Comparison of ENCODE assay signal across 2 cellular contexts in genomic region chr7:69684955-69685631, GRCh38.
TF ChIP-seq lines count a peak whose summit lies in the region.

No MANE protein-coding gene starts in this region.

TF ChIP-seq in GM23338, 12 proteins besides CTCF, POLR2A, EP300 and RAD21 (continued from another document):
- no peak for TF ChIP-seq NANOG (IDR thresholded peaks at IDR 0.05; ENCODE audit: borderline replicate concordance)
- TF ChIP-seq REST (IDR thresholded peaks at IDR 0.05; ENCODE audit: unreplicated experiment) = no peak
- no peak for TF ChIP-seq POLR2AphosphoS5 (IDR thresholded peaks at IDR 0.05; ENCODE audit: low read depth)
- no peak for TF ChIP-seq EZH2phosphoT487 (IDR thresholded peaks at IDR 0.05; ENCODE audit: unreplicated experiment)
- no peak for TF ChIP-seq CREB1 (CRISPR knock-in tag; IDR thresholded peaks at IDR 0.05; ENCODE audit: low read depth)

TF ChIP-seq in GM12878, 131 proteins besides CTCF, POLR2A, EP300 and RAD21 (continued from another document and continues in another):
- TF ChIP-seq ZBTB4 (CRISPR knock-in tag; IDR thresholded peaks at IDR 0.05) = no peak
- no peak for TF ChIP-seq HDAC2 (IDR thresholded peaks at IDR 0.05)
- no peak for TF ChIP-seq STAT3 (IDR thresholded peaks at IDR 0.05; ENCODE audit: low read depth, low read length)
- TF ChIP-seq FOS (IDR thresholded peaks at IDR 0.05; ENCODE audit: borderline replicate concordance, extremely low read depth, insufficient read length) = no peak
- TF ChIP-seq MTA2 (IDR thresholded peaks at IDR 0.05; ENCODE audit: low read depth) = peak; percentile 89
- no peak for TF ChIP-seq PAX8 (IDR thresholded peaks at IDR 0.05)
- no peak for TF ChIP-seq TCF3 (IDR thresholded peaks at IDR 0.05; ENCODE audit: borderline replicate concordance, insufficient read depth, low read depth, low read length)
- TF ChIP-seq NR2F1 (conservative IDR thresholded peaks at IDR 0.05) = no peak
- TF ChIP-seq CBX5 (IDR thresholded peaks at IDR 0.05; ENCODE audit: low read depth) = no peak
- no peak for TF ChIP-seq SMAD1 (IDR thresholded peaks at IDR 0.05; ENCODE audit: low read depth, partially characterized antibody)
- TF ChIP-seq, protein P1, sequence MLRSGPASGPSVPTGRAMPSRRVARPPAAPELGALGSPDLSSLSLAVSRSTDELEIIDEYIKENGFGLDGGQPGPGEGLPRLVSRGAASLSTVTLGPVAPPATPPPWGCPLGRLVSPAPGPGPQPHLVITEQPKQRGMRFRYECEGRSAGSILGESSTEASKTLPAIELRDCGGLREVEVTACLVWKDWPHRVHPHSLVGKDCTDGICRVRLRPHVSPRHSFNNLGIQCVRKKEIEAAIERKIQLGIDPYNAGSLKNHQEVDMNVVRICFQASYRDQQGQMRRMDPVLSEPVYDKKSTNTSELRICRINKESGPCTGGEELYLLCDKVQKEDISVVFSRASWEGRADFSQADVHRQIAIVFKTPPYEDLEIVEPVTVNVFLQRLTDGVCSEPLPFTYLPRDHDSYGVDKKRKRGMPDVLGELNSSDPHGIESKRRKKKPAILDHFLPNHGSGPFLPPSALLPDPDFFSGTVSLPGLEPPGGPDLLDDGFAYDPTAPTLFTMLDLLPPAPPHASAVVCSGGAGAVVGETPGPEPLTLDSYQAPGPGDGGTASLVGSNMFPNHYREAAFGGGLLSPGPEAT (IDR thresholded peaks at IDR 0.05; ENCODE audit: low read depth) = peak; percentile 51
- TF ChIP-seq ZNF217 (IDR thresholded peaks at IDR 0.05) = no peak
- no peak for TF ChIP-seq ZNF384 (IDR thresholded peaks at IDR 0.05; ENCODE audit: borderline replicate concordance, low read depth, low read length)
- no peak for TF ChIP-seq EZH2 (IDR thresholded peaks at IDR 0.05; ENCODE audit: borderline replicate concordance, control insufficient read depth, low read depth, low read length)
- peak; percentile 83 for TF ChIP-seq RUNX3 (IDR thresholded peaks at IDR 0.05; ENCODE audit: low read length)
- no peak for TF ChIP-seq POLR2AphosphoS5 (IDR thresholded peaks at IDR 0.05; ENCODE audit: low read length)
- TF ChIP-seq TCF12 (IDR thresholded peaks at IDR 0.05; ENCODE audit: low read depth, low read length) = no peak
- TF ChIP-seq, protein P2, sequence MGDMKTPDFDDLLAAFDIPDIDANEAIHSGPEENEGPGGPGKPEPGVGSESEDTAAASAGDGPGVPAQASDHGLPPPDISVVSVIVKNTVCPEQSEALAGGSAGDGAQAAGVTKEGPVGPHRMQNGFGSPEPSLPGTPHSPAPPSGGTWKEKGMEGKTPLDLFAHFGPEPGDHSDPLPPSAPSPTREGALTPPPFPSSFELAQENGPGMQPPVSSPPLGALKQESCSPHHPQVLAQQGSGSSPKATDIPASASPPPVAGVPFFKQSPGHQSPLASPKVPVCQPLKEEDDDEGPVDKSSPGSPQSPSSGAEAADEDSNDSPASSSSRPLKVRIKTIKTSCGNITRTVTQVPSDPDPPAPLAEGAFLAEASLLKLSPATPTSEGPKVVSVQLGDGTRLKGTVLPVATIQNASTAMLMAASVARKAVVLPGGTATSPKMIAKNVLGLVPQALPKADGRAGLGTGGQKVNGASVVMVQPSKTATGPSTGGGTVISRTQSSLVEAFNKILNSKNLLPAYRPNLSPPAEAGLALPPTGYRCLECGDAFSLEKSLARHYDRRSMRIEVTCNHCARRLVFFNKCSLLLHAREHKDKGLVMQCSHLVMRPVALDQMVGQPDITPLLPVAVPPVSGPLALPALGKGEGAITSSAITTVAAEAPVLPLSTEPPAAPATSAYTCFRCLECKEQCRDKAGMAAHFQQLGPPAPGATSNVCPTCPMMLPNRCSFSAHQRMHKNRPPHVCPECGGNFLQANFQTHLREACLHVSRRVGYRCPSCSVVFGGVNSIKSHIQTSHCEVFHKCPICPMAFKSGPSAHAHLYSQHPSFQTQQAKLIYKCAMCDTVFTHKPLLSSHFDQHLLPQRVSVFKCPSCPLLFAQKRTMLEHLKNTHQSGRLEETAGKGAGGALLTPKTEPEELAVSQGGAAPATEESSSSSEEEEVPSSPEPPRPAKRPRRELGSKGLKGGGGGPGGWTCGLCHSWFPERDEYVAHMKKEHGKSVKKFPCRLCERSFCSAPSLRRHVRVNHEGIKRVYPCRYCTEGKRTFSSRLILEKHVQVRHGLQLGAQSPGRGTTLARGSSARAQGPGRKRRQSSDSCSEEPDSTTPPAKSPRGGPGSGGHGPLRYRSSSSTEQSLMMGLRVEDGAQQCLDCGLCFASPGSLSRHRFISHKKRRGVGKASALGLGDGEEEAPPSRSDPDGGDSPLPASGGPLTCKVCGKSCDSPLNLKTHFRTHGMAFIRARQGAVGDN (IDR thresholded peaks at IDR 0.05) = no peak
- TF ChIP-seq NBN (IDR thresholded peaks at IDR 0.05) = peak; percentile 44; the same call in 1 of the 2 replicates
- no peak for TF ChIP-seq NFXL1 (IDR thresholded peaks at IDR 0.05; ENCODE audit: borderline replicate concordance)
- TF ChIP-seq PAX5 (IDR thresholded peaks at IDR 0.05; ENCODE audit: borderline replicate concordance, low read depth, low read length) = 0 out of 2 replicates have a peak, but pooled peaks have one; percentile 9
- no peak for TF ChIP-seq MLLT1 (IDR thresholded peaks at IDR 0.05)
- no peak for TF ChIP-seq HDAC6 (IDR thresholded peaks at IDR 0.05; ENCODE audit: unreplicated experiment)
- no peak for TF ChIP-seq HCFC1 (IDR thresholded peaks at IDR 0.05; ENCODE audit: low read length)
- TF ChIP-seq FOXK2 (IDR thresholded peaks at IDR 0.05) = no peak
- no peak for TF ChIP-seq POLR2AphosphoS2 (IDR thresholded peaks at IDR 0.05; ENCODE audit: low read depth, low read length)
- no peak for TF ChIP-seq POU2F2 (IDR thresholded peaks at IDR 0.05; ENCODE audit: borderline replicate concordance, low read depth, low read length)
- no peak for TF ChIP-seq MXI1 (IDR thresholded peaks at IDR 0.05; ENCODE audit: low read depth, low read length)
- no peak for TF ChIP-seq ZNF207 (IDR thresholded peaks at IDR 0.05; ENCODE audit: borderline replicate concordance)
- peak; percentile 89 for TF ChIP-seq IKZF1 (conservative IDR thresholded peaks at IDR 0.05)
- no peak for TF ChIP-seq MEF2B (IDR thresholded peaks at IDR 0.05; ENCODE audit: partially characterized antibody, poor library complexity, severe bottlenecking)
- no peak for TF ChIP-seq RB1 (IDR thresholded peaks at IDR 0.05; ENCODE audit: borderline replicate concordance)
- no peak for TF ChIP-seq FOXM1 (IDR thresholded peaks at IDR 0.05; ENCODE audit: low read depth, low read length)
- TF ChIP-seq ESRRA (IDR thresholded peaks at IDR 0.05; ENCODE audit: low read length) = no peak
- no peak for TF ChIP-seq ZZZ3 (IDR thresholded peaks at IDR 0.05; ENCODE audit: control insufficient read depth, insufficient read length, low read depth)
- TF ChIP-seq SMAD5 (IDR thresholded peaks at IDR 0.05; ENCODE audit: low read depth) = no peak
- no peak for TF ChIP-seq DPF2 (IDR thresholded peaks at IDR 0.05)
- 0 out of 2 replicates have a peak, but pooled peaks have one; percentile 36 for TF ChIP-seq BMI1 (IDR thresholded peaks at IDR 0.05; ENCODE audit: borderline replicate concordance)
- no peak for TF ChIP-seq CHD4 (IDR thresholded peaks at IDR 0.05)
- TF ChIP-seq STAT1 (conservative IDR thresholded peaks at IDR 0.05) = no peak
- no peak for TF ChIP-seq YBX1 (IDR thresholded peaks at IDR 0.05)
- no peak for TF ChIP-seq CEBPB (IDR thresholded peaks at IDR 0.05; ENCODE audit: borderline replicate concordance in 1 of 2, low read depth in 2 of 2, low read length in 2 of 2)
- TF ChIP-seq REST (IDR thresholded peaks at IDR 0.05; ENCODE audit: low read depth, low read length) = no peak
- TF ChIP-seq SKIL (IDR thresholded peaks at IDR 0.05; ENCODE audit: low read depth, poor library complexity, severe bottlenecking) = no peak
- TF ChIP-seq KDM1A (IDR thresholded peaks at IDR 0.05; ENCODE audit: borderline replicate concordance) = no peak
- no peak for TF ChIP-seq ZBTB11 (CRISPR knock-in tag; IDR thresholded peaks at IDR 0.05)
- TF ChIP-seq ATF7 (IDR thresholded peaks at IDR 0.05; ENCODE audit: low read depth) = no peak
